In the genomic region with DNA sequence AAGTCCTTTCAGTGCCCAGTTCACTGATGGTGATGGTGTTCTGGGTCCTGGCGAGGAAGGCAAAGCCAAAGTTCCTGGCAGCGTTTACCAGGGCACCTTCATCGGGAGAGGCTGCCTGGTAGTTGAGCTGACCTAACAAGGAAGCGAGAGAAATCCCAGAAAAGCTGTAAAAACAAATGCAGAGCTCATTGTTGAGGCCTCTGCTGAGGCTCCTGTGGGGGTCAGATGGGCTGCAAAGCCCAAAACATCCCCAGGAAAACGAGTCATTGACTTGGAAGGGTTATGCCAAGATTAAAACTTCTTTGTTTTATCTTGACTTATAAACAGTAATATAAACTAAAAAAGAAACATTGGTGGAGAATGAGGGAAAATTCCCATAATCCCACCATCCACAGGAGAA, we compare ENCODE assay signal across 1 cellular context.
TF ChIP-seq lines count a peak whose summit lies in the region.

No MANE protein-coding gene starts in this region.

TF ChIP-seq in IMR-90, 13 proteins besides CTCF, POLR2A, EP300 and RAD21:
- TF ChIP-seq, protein P1, sequence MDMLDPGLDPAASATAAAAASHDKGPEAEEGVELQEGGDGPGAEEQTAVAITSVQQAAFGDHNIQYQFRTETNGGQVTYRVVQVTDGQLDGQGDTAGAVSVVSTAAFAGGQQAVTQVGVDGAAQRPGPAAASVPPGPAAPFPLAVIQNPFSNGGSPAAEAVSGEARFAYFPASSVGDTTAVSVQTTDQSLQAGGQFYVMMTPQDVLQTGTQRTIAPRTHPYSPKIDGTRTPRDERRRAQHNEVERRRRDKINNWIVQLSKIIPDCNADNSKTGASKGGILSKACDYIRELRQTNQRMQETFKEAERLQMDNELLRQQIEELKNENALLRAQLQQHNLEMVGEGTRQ (IDR thresholded peaks at IDR 0.05; ENCODE audit: low read depth, low read length): no peak
TF ChIP-seq in IMR-90: peak in this region for 0.
